In the genomic region with DNA sequence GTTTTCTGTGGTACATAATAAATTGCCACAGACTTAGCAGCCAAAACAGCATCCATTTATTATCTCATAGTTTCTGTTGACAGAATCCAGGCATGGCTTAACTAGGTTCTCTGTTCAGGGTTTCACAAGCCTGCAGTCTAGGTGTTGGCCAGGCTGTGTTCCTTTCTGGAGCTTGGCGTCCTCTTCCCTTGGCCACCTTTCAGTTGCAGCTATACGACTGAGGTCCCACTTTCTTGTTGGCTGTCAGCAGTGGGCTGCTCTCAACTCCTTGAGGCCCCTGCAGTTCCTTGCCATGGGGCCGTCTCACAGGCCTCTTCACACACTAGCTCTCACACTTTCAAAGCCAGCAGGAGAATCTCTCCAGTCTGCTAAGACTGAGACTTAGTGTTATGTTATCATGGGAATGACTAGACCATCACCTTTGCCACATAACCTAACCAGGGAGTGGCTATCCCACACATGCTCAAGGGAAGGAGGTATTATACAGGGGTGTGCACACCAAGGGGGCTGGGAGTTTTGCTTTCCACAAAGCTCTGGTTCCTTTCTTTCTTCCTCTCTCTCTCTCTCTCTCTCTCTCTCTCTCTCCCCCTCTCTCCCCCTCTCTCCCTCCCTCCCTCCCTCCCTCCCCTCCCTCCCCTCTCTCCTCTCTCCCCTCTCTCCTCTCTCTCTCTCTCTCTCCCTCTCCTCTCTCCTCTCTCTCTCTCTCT, we compare ENCODE assay signal across 2 cellular contexts.
TF ChIP-seq lines count a peak whose summit lies in the region.

No MANE protein-coding gene starts in this region.

TF ChIP-seq in HepG2, 621 proteins besides CTCF, POLR2A, EP300 and RAD21:
- no peak for TF ChIP-seq ZSCAN9 (CRISPR knock-in tag; IDR thresholded peaks at IDR 0.05; ENCODE audit: borderline replicate concordance)
- peak; percentile 83 for TF ChIP-seq HNRNPK (IDR thresholded peaks at IDR 0.05; ENCODE audit: low read depth, low read length, poor library complexity, severe bottlenecking)

TF ChIP-seq in K562, 482 proteins besides CTCF, POLR2A, EP300 and RAD21:
- peak; percentile 44 for TF ChIP-seq RBM39 (optimal IDR thresholded peaks at IDR 0.05; ENCODE audit: low read depth, low read length)
- TF ChIP-seq ZNF311 (CRISPR knock-in tag; IDR thresholded peaks at IDR 0.05): no peak
TF ChIP-seq in K562: peak in this region for 1.
